Comparison of ENCODE assay signal across 13 cellular contexts in the genomic region with DNA sequence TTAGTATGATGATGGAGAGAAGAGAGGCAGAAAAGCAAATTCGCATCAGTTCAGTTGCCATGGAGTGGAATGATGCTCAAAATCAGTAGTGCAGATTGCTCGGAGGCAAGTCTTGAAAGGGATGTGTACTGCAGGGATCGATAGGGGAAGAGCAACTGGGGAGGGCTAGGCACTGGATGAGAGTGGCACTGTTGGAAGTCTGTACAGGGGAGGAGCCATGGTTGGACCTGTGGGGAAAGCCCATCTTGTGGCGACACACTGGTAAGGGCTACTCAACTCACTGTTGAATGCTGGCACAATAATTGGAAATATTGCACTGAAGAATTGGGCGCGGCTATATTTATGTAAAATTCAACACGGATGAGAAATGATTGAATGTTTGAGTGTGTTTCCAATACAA. TPM values are rescaled to one million over a fixed set of nuclear protein-coding genes. Genes with fewer than 3 reads are reported as not detected.
DNase-seq lines count a peak whose midpoint lies in the region; ATAC-seq and TF ChIP-seq lines count a peak whose summit lies in the region.
"Had no signal": no experiment of that assay in that cellular context is flagged by ENCODE, and none has a peak within 500 bp of the region (broad histone marks: within the 10 kb centered on the region; RNA-seq: fewer than 3 reads in every experiment).

No MANE protein-coding gene starts in this region.

- H3K4me1 ChIP-seq in Caco-2 = no peaks in the 10 kb centered on the region
- peaks cover 0 to 5% of the 10 kb centered on the region in 2 donors for H3K4me1 ChIP-seq in naive thymus-derived CD4-positive, alpha-beta T cell (ENCODE audit: control insufficient read depth in 2 of 2, insufficient read depth in 2 of 2, low read length in 2 of 2)
- H3K4me1 ChIP-seq in vagina = peaks cover 8% of the 10 kb centered on the region

- no TSS peak for BruUV-seq in Caco-2 (replicated peaks; lab: Mats Ljungman, UMichigan)

- H3K36me3 ChIP-seq in Caco-2 (ENCODE audit: control insufficient read depth, insufficient read depth, low read length) (no peaks in the 10 kb centered on the region), vagina (no peaks in the 10 kb centered on the region)
- no peaks in the 10 kb centered on the region for H3K36me3 ChIP-seq in naive thymus-derived CD4-positive, alpha-beta T cell (ENCODE audit: control insufficient read depth in 2 of 3, insufficient read depth in 3 of 3, low read length in 3 of 3)

- H3K9me3 ChIP-seq in Caco-2 (no peaks in the 10 kb centered on the region), vagina (no peaks in the 10 kb centered on the region)
- no peaks in the 10 kb centered on the region for H3K9me3 ChIP-seq in naive thymus-derived CD4-positive, alpha-beta T cell (ENCODE audit: control insufficient read depth in 2 of 3, low read length in 3 of 3)

- CTCF ChIA-PET in Caco-2 (lab: Charles Lee) = interaction anchor here (1.4 kb wide), 1 partner anchor 14 kb away, joined by 6 read pairs; no protein-coding TSS in a partner anchor
- CTCF ChIA-PET in naive thymus-derived CD4-positive, alpha-beta T cell (lab: Charles Lee) = no interaction called here

- ATAC-seq in naive thymus-derived CD4-positive, alpha-beta T cell = no peak
- ATAC-seq: HCT116 had no signal

- H3K4me3 ChIP-seq in Caco-2 (ENCODE audit: low read depth, low read length) = no peak overlapping the region
- H3K4me3 ChIP-seq in coronary artery = peak overlapping the region; percentile 77
- H3K4me3 ChIP-seq in naive thymus-derived CD4-positive, alpha-beta T cell (ENCODE audit: low read length) = no peak overlapping the region
- H3K4me3 ChIP-seq in vagina = no peak overlapping the region

- peak overlapping the region in 1 of 2 donors; percentile 88 for H3K27ac ChIP-seq in coronary artery
- no peak overlapping the region for H3K27ac ChIP-seq in naive thymus-derived CD4-positive, alpha-beta T cell (ENCODE audit: low read depth, low read length)
- H3K27ac ChIP-seq in vagina = no peak overlapping the region

- no peak overlapping the region for H3K27ac Mint-ChIP-seq in Caco-2 (ENCODE audit: unreplicated experiment)
- peak overlapping the region in 1 of 9 donors; percentile 76 for H3K27ac Mint-ChIP-seq in naive thymus-derived CD4-positive, alpha-beta T cell
- H3K27ac Mint-ChIP-seq: activated CD4-positive, alpha-beta T cell treated with anti-CD3 and anti-CD28 coated beads, Interleukin-2, amount 10 ng/mL, durations not matched to agents 7 days and 5 days; activated T-helper 1 cell treated with anti-CD3 and anti-CD28 coated beads, Interleukin-12 subunit alpha, Interleukin-12 subunit beta, Interleukin-2, Interleukin-4 antibody, amounts not matched to agents 30 ng/mL and 10 ng/mL and 1 ng/mL, durations not matched to agents 14 hours and 24 hours and 36 hours; dendritic cell treated with granulocyte-macrophage colony-stimulating factor and Interleukin-4, amounts not matched to agents 40 ng/mL and 50 ng/mL, for 4 days had no signal

- intact Hi-C loops in Caco-2 (cut with micrococcal nuclease; ENCODE audit: unreplicated experiment) (loop anchor here (5.0 kb wide), 1 partner anchor 144 kb away; a partner anchor contains a TSS), vagina (cut with DNase I) (no loop called here)
- intact Hi-C loops in naive thymus-derived CD4-positive, alpha-beta T cell (cut with micrococcal nuclease) = loop anchor here in 1 of 2 donors (5.0 kb wide), 1 partner anchor 144 kb away; a partner anchor contains a TSS

- peaks cover 14% of the 10 kb centered on the region for H3K4me1 Mint-ChIP-seq in Caco-2 (ENCODE audit: low read depth, unreplicated experiment)
- peaks cover 3 to 8% (median 4%) of the 10 kb centered on the region in 7 donors for H3K4me1 Mint-ChIP-seq in naive thymus-derived CD4-positive, alpha-beta T cell

- peaks cover 2% of the 10 kb centered on the region for H3K27me3 Mint-ChIP-seq in Caco-2 (ENCODE audit: insufficient read depth, unreplicated experiment)
- peaks cover 0 to 26% (median 4%) of the 10 kb centered on the region in 5 donors for H3K27me3 Mint-ChIP-seq in naive thymus-derived CD4-positive, alpha-beta T cell

- no peaks in the 10 kb centered on the region for H3K9me3 Mint-ChIP-seq in Caco-2 (ENCODE audit: unreplicated experiment)
- H3K9me3 Mint-ChIP-seq in naive thymus-derived CD4-positive, alpha-beta T cell = no peaks in the 10 kb centered on the region
- H3K9me3 Mint-ChIP-seq: activated CD4-positive, alpha-beta T cell treated with anti-CD3 and anti-CD28 coated beads, Interleukin-2, amount 10 ng/mL, durations not matched to agents 7 days and 5 days; activated T-helper 1 cell treated with anti-CD3 and anti-CD28 coated beads, Interleukin-12 subunit alpha, Interleukin-12 subunit beta, Interleukin-2, Interleukin-4 antibody, amounts not matched to agents 30 ng/mL and 10 ng/mL and 1 ng/mL, durations not matched to agents 14 hours and 24 hours and 36 hours; dendritic cell treated with granulocyte-macrophage colony-stimulating factor and Interleukin-4, amounts not matched to agents 40 ng/mL and 50 ng/mL, for 4 days had no signal

- TF ChIP-seq POLR2A in vagina (IDR thresholded peaks at IDR 0.05) = no peak

- H3K4me3 Mint-ChIP-seq in Caco-2 (ENCODE audit: unreplicated experiment) = peak overlapping the region; percentile 61
- peak overlapping the region in 9 of 10 donors; percentile 9 to 98 (median 84) for H3K4me3 Mint-ChIP-seq in naive thymus-derived CD4-positive, alpha-beta T cell

- H3K36me3 Mint-ChIP-seq in Caco-2 (ENCODE audit: insufficient read depth, unreplicated experiment) = peaks cover 8% of the 10 kb centered on the region
- H3K36me3 Mint-ChIP-seq in naive thymus-derived CD4-positive, alpha-beta T cell = peaks cover 0 to 4% (median 0%) of the 10 kb centered on the region in 5 donors

- TF ChIP-seq CTCF in Caco-2 (IDR thresholded peaks at IDR 0.05; ENCODE audit: insufficient read depth in 1 of 2, low read depth in 1 of 2, low read length in 1 of 2, severe bottlenecking in 1 of 2, unreplicated experiment in 1 of 2) (no peak), coronary artery (IDR thresholded peaks at IDR 0.05) (no peak), vagina (IDR thresholded peaks at IDR 0.05) (no peak)

- DNase-seq in Ammon's horn (ENCODE audit: low spot score) (peak; percentile 15), Caco-2 (no peak), coronary artery (ENCODE audit: low spot score) (no peak), H4 (ENCODE audit: low spot score) (no peak), DMS53 (lab: John Stamatoyannopoulos, UW) (no peak), vagina (ENCODE audit: extremely low spot score in 2 of 2) (no peak)
- no peak for DNase-seq in naive thymus-derived CD4-positive, alpha-beta T cell
- no peak for DNase-seq in stimulated activated naive CD4-positive, alpha-beta T cell (lab: John Stamatoyannopoulos, UW)

- POLR2A ChIA-PET in Caco-2 (lab: Charles Lee) = no interaction called here
- POLR2A ChIA-PET in naive thymus-derived CD4-positive, alpha-beta T cell (lab: Charles Lee) = interaction anchor here (1.1 kb wide), 1 partner anchor 282 kb away, joined by 3 read pairs; no protein-coding TSS in a partner anchor

- no peaks in the 10 kb centered on the region for H3K27me3 ChIP-seq in Caco-2 (replicated peaks; ENCODE audit: control insufficient read depth, insufficient read depth, low read length)
- no peaks in the 10 kb centered on the region for H3K27me3 ChIP-seq in naive thymus-derived CD4-positive, alpha-beta T cell (ENCODE audit: control insufficient read depth in 2 of 2, insufficient read depth in 2 of 2, low read length in 2 of 2)
- H3K27me3 ChIP-seq in vagina = no peaks in the 10 kb centered on the region

RNA-seq across cellular contexts. Expression of a gene that starts 1.2 kb away (rescaled TPM):
- total RNA-seq in Caco-2 (2022) (1.4 and 1.6 TPM in 2 replicates), vagina (0.98 TPM)
- total RNA-seq in naive thymus-derived CD4-positive, alpha-beta T cell = under 1 TPM; 0.40 to 0.86 (median 0.51) TPM
- under 1 TPM; 0.10 to 0.59 TPM for polyA plus RNA-seq in naive thymus-derived CD4-positive, alpha-beta T cell
- 0.74 and 0.94 TPM in 2 replicates for total RNA-seq in H4 (2014; rRNA removed; shearing (Covaris generic))

RNA-seq across cellular contexts. Expression of a gene that starts 54.2 kb away (rescaled TPM):
- total RNA-seq in Caco-2 (2022) (3.4 and 3.6 TPM in 2 replicates), vagina (8.8 TPM)
- not detected for total RNA-seq in naive thymus-derived CD4-positive, alpha-beta T cell
- not detected for polyA plus RNA-seq in naive thymus-derived CD4-positive, alpha-beta T cell
- total RNA-seq in H4 (2014; rRNA removed; shearing (Covaris generic)) = 0.02 TPM in 1 of 2 replicates, not detected in the other
- total RNA-seq: activated CD4-positive, alpha-beta T cell treated with anti-CD3 and anti-CD28 coated beads, Interleukin-2, amount 10 ng/mL, durations not matched to agents 7 days and 5 days; activated T-helper 1 cell treated with anti-CD3 and anti-CD28 coated beads, Interleukin-12 subunit alpha, Interleukin-12 subunit beta, Interleukin-2, Interleukin-4 antibody, amounts not matched to agents 30 ng/mL and 10 ng/mL and 1 ng/mL, durations not matched to agents 14 hours and 24 hours and 36 hours; lung microvascular endothelial cell had no signal
